ENCODE assay signal across 7 cellular contexts in genomic region chr12:14769462-14769836, GRCh38. TPM values are rescaled to one million over a fixed set of nuclear protein-coding genes. Genes with fewer than 3 reads are reported as not detected.
DNase-seq lines count a peak whose midpoint lies in the region; ATAC-seq and TF ChIP-seq lines count a peak whose summit lies in the region.

No MANE protein-coding gene starts in this region.

- TF ChIP-seq CTCF in GM12865 (IDR thresholded peaks at IDR 0.05; ENCODE audit: insufficient read depth, low read depth, low read length, missing control alignments) (peak; percentile 23), HFF-Myc (IDR thresholded peaks at IDR 0.05; ENCODE audit: low read depth, low read length, missing control alignments) (no peak), fibroblast of villous mesenchyme (IDR thresholded peaks at IDR 0.05; ENCODE audit: insufficient read depth, low read depth, low read length) (no peak), ovary (IDR thresholded peaks at IDR 0.05) (no peak)

- H3K4me3 ChIP-seq in GM12865 (ENCODE audit: low read depth, low read length), result peak overlapping the region; percentile 92
- H3K4me3 ChIP-seq in HFF-Myc (replicated peaks; ENCODE audit: low read depth, low read length), result peak overlapping the region; percentile 65
- peak overlapping the region; percentile 98 for H3K4me3 ChIP-seq in fibroblast of villous mesenchyme (ENCODE audit: low read depth, low read length)
- H3K4me3 ChIP-seq in ovary, result peak overlapping the region; percentile 81

- H3K27ac Mint-ChIP-seq in T-helper 17 cell, result peak overlapping the region; percentile 100

- H3K36me3 ChIP-seq in ovary, result no peaks in the 10 kb centered on the region

- no peaks in the 10 kb centered on the region for H3K4me1 ChIP-seq in ovary (ENCODE audit: insufficient read depth)

- H3K4me3 Mint-ChIP-seq in T-helper 17 cell, result peak overlapping the region; percentile 97

- WGBS in ovary, 3 donors, result 1 to 2% (median 1%) methylated on average over 19 of the region's 19 CpGs

- peaks cover 7% of the 10 kb centered on the region for H3K36me3 Mint-ChIP-seq in T-helper 17 cell (ENCODE audit: low read depth)

- H3K4me1 Mint-ChIP-seq in T-helper 17 cell, result peaks cover 32% of the 10 kb centered on the region

- peak overlapping the region; percentile 74 to 91 for H3K27ac ChIP-seq in ovary

- no peaks in the 10 kb centered on the region for H3K9me3 ChIP-seq in T-helper 17 cell (ENCODE audit: control insufficient read depth, low read length, poor library complexity, severe bottlenecking)
- H3K9me3 ChIP-seq in ovary, result no peaks in the 10 kb centered on the region

- ATAC-seq in T-helper 17 cell (peak; percentile 8), HG02588 (IDR thresholded peaks at IDR 0.05; ENCODE audit: unreplicated experiment) (no peak)

- intact Hi-C loops in ovary (cut with DNase I), result no loop called here

- TF ChIP-seq POLR2A in ovary (IDR thresholded peaks at IDR 0.05), result no peak

- no peaks in the 10 kb centered on the region for H3K27me3 ChIP-seq in ovary

- DNase-seq in GM12865 (ENCODE audit: low read depth) (no peak), HFF-Myc (ENCODE audit: extremely low read depth, low read depth) (no peak), T-helper 17 cell (peak in 1 of 3 donors; percentile 16), fibroblast of villous mesenchyme (ENCODE audit: low read depth) (peak; percentile 37), ovary (peak in 4 of 5 donors; percentile 52 to 65 (median 58)), NCI-H2196 (lab: John Stamatoyannopoulos, UW; ENCODE audit: unreplicated experiment) (no peak)

- no peaks in the 10 kb centered on the region for H3K27me3 Mint-ChIP-seq in T-helper 17 cell

- TF ChIP-seq EP300 in ovary (IDR thresholded peaks at IDR 0.05), result no peak

RNA-seq across cellular contexts. Expression of gene WBP11, which starts 33.8 kb away (rescaled TPM):
- total RNA-seq in T-helper 17 cell, result 100 to 1,000 TPM; 124 to 129 TPM
- total RNA-seq in fibroblast of villous mesenchyme, result 11.0 and 15.5 TPM in 2 replicates
- 10 to 100 TPM; 12.9 to 68.2 (median 50.5) TPM for total RNA-seq in ovary
- polyA plus RNA-seq in ovary, result 10 to 100 TPM; 21.1 to 84.1 TPM

RNA-seq across cellular contexts. Expression of gene C12orf60, which starts 34.0 kb away (rescaled TPM):
- total RNA-seq in T-helper 17 cell (under 1 TPM in 1 of 2 donors, not detected in 1; 0.27 TPM), fibroblast of villous mesenchyme (0.32 and 0.86 TPM in 2 replicates), ovary (1 to 10 TPM in 3 of 7 donors, under 1 TPM in 4; 0.60 to 1.2 (median 0.82) TPM)
- polyA plus RNA-seq in ovary, result 1 to 10 TPM in 1 of 2 donors, under 1 TPM in 1; 0.50 to 1.9 TPM

RNA-seq across cellular contexts. Expression of gene SMCO3, which starts 44.5 kb away (rescaled TPM):
- total RNA-seq in T-helper 17 cell (not detected), fibroblast of villous mesenchyme (under 0.01 and 0.32 TPM in 2 replicates), ovary (under 1 TPM in 1 of 7 donors, not detected in 6; 0.15 TPM)
- under 1 TPM; 0.04 to 0.30 TPM for polyA plus RNA-seq in ovary

Comparison
In these comparisons a context has a peak if more than half of its experiments do, and no peak if none do; other contexts are left out.
1. DNase-seq: peak in fibroblast of villous mesenchyme (single experiment) and ovary (4 of 5); none in GM12865 (single experiment), HFF-Myc (single experiment) and NCI-H2196 (single experiment).
2. Peak in every context shown above with its lines, with median percentiles within 50 percentile points of each other: H3K4me3 ChIP-seq.